In genomic region chr5:136080483-136081180, GRCh38 we compare ENCODE assay signal across 8 cellular contexts. TPM values are rescaled to one million over a fixed set of nuclear protein-coding genes. Genes with fewer than 3 reads are reported as not detected.
DNase-seq lines count a peak whose midpoint lies in the region; ATAC-seq and TF ChIP-seq lines count a peak whose summit lies in the region.

No MANE protein-coding gene starts in this region.

- H3K27ac ChIP-seq in ascending aorta (peak overlapping the region; percentile 70 to 76), iPS DF 6.9 (ENCODE audit: low read length) (no peak overlapping the region), skeletal muscle tissue (ENCODE audit: low read depth, low read length) (peak overlapping the region; percentile 59)

- intact Hi-C loops in ascending aorta (cut with DNase I) = loop anchor here (1.0 to 5.0 kb wide), 3 partner anchors 22 to 193 kb away; partner anchors contain the start of gene SMAD5

- H3K4me1 ChIP-seq in ascending aorta (no peaks in the 10 kb centered on the region), iPS DF 6.9 (ENCODE audit: control insufficient read depth, insufficient read depth, low read length) (no peaks in the 10 kb centered on the region; the same call in 1 of the 2 replicates), skeletal muscle tissue (ENCODE audit: control insufficient read depth in 3 of 3, insufficient read depth in 3 of 3, low read length in 3 of 3) (peaks cover 6 to 8% (median 7%) of the 10 kb centered on the region in 3 donors)

- H3K9ac ChIP-seq in skeletal muscle tissue (ENCODE audit: low read depth in 1 of 3, low read length in 3 of 3) = peak overlapping the region in 1 of 3 donors; percentile 50

- H3K27me3 ChIP-seq in ascending aorta = no peaks in the 10 kb centered on the region
- H3K27me3 ChIP-seq in iPS DF 6.9 (ENCODE audit: control insufficient read depth, insufficient read depth, low read length) = no peaks in the 10 kb centered on the region
- H3K27me3 ChIP-seq in skeletal muscle tissue (ENCODE audit: control insufficient read depth in 3 of 3, insufficient read depth in 3 of 3, low read length in 3 of 3) = no peaks in the 10 kb centered on the region

- no CpG with 5 or more reads among the region's 34 CpGs for whole genome bisulfite sequencing in iPS DF 6.9 (ENCODE audit: insufficient coverage, insufficient read length)

- TF ChIP-seq CTCF in ascending aorta (IDR thresholded peaks at IDR 0.05) = no peak

- DNase-seq in SKM-1 (lab: John Stamatoyannopoulos, UW; ENCODE audit: unreplicated experiment) = peak; percentile 14
- DNase-seq in ascending aorta (ENCODE audit: low spot score in 2 of 2) = peak; percentile 72 to 93
- DNase-seq in iPS DF 6.9 (ENCODE audit: low read depth, low spot score) = no peak
- no peak for DNase-seq in NCI-H1092 treated with DMSO at 0.1 percent for 48 hours (lab: John Stamatoyannopoulos, UW)
- DNase-seq in HuH-7 (ENCODE audit: low spot score) = no peak

- H3K36me3 ChIP-seq in ascending aorta (no peaks in the 10 kb centered on the region), iPS DF 6.9 (ENCODE audit: control insufficient read depth, insufficient read depth, low read length) (no peaks in the 10 kb centered on the region), skeletal muscle tissue (ENCODE audit: control insufficient read depth in 3 of 3, insufficient read depth in 3 of 3, low read length in 3 of 3) (no peaks in the 10 kb centered on the region)

- H3K9me3 ChIP-seq in ascending aorta = no peaks in the 10 kb centered on the region
- no peaks in the 10 kb centered on the region for H3K9me3 ChIP-seq in iPS DF 6.9 (ENCODE audit: control insufficient read depth, insufficient read depth, low read length)
- no peaks in the 10 kb centered on the region for H3K9me3 ChIP-seq in skeletal muscle tissue (ENCODE audit: control insufficient read depth in 3 of 3, low read length in 3 of 3)

- ATAC-seq in GM18873 (IDR thresholded peaks at IDR 0.05; ENCODE audit: low FRiP score, unreplicated experiment) (peak; percentile 91), HG03025 (IDR thresholded peaks at IDR 0.05; ENCODE audit: low FRiP score, unreplicated experiment) (peak; percentile 91)

- H3K4me3 ChIP-seq in ascending aorta (peak overlapping the region; percentile 40 to 55), iPS DF 6.9 (ENCODE audit: low read length) (peak overlapping the region; percentile 80; the same call in 1 of the 2 replicates), skeletal muscle tissue (ENCODE audit: low read length in 3 of 3) (peak overlapping the region in 2 of 3 donors; percentile 16 to 31)

RNA-seq across cellular contexts. Expression of gene TGFBI, which starts 51.8 kb away (rescaled TPM):
- total RNA-seq in ascending aorta = 174 TPM
- 204 TPM for total RNA-seq in skeletal muscle tissue

RNA-seq across cellular contexts. Expression of gene SMAD5, which starts 52.0 kb away (rescaled TPM):
- total RNA-seq in ascending aorta (23.8 TPM), skeletal muscle tissue (48.5 TPM)

Comparison
In these comparisons a context has a peak if more than half of its experiments do, and no peak if none do; other contexts are left out.
1. DNase-seq: peak in SKM-1 (single experiment) and ascending aorta (2 of 2); none in iPS DF 6.9 (single experiment), NCI-H1092 treated with DMSO at 0.1 percent for 48 hours (single experiment) and HuH-7 (single experiment).
2. H3K4me3 ChIP-seq: peak in every context shown above with its lines; median percentile 80 in iPS DF 6.9; 48 in ascending aorta; 24 in skeletal muscle tissue.